In genomic region chr10:69242037-69242843, GRCh38 we compare ENCODE assay signal across 16 cellular contexts. TPM values are rescaled to one million over a fixed set of nuclear protein-coding genes. Genes with fewer than 3 reads are reported as not detected.
"Had no signal": no experiment of that assay in that cellular context is flagged by ENCODE, and none has a peak within 500 bp of the region (broad histone marks: within the 10 kb centered on the region; RNA-seq: fewer than 3 reads in every experiment).

No MANE protein-coding gene starts in this region.

- H3K4me1 ChIP-seq: foreskin keratinocyte, prostate gland had no signal

- H3K9me3 ChIP-seq: adrenal gland, mucosa of descending colon, prostate gland, thoracic aorta had no signal

- H3K36me3 ChIP-seq: adrenal gland, brain microvascular endothelial cell, prostate gland, thoracic aorta had no signal

- DNase-seq: activated CD4-positive, alpha-beta T cell treated with anti-CD3 and anti-CD28 coated beads, Interleukin-2, amount 10 ng/mL, durations not matched to agents 24 days and 14 days; activated naive CD4-positive, alpha-beta T cell treated with anti-CD3 and anti-CD28 coated beads, Interleukin-2, amount 50 U/mL, for 16 hours; brain microvascular endothelial cell; cerebellar nuclear complex; foreskin keratinocyte; mucosa of descending colon; natural killer cell; stimulated activated CD4-positive, alpha-beta T cell treated with anti-CD3 and anti-CD28 coated beads, Interleukin-4, amount 100 ng/mL, for 24 hours; stimulated activated naive CD8-positive, alpha-beta T cell treated with anti-CD3 and anti-CD28 coated beads, Interleukin-15, amount 100 ng/mL, for 72 hours; T-helper 9 cell had no signal

- H3K27ac ChIP-seq: brain microvascular endothelial cell, foreskin keratinocyte, prostate gland had no signal

- H3K4me3 ChIP-seq: adrenal gland, mucosa of descending colon, prostate gland, thoracic aorta had no signal

- H3K27me3 ChIP-seq: adrenal gland, brain microvascular endothelial cell, foreskin keratinocyte had no signal

RNA-seq across cellular contexts. Expression of gene HKDC1, which starts 22.1 kb away (rescaled TPM):
- total RNA-seq: activated CD8-positive, alpha-beta memory T cell treated with anti-CD3 and anti-CD28 coated beads for 36 hours; lung microvascular endothelial cell; urinary bladder had no signal
